2 cellular contexts compared by ENCODE assay signal in genomic region chr2:96694816-96695455, GRCh38.
TF ChIP-seq lines count a peak whose summit lies in the region.

No MANE protein-coding gene starts in this region.

TF ChIP-seq in SK-N-SH, 30 proteins besides CTCF, POLR2A, EP300 and RAD21 (continued from another document):
- TF ChIP-seq GATA2 (CRISPR knock-in tag; IDR thresholded peaks at IDR 0.05), result no peak
- TF ChIP-seq POLR2AphosphoS5 (IDR thresholded peaks at IDR 0.05; ENCODE audit: low read depth, low read length), result no peak
- no peak for TF ChIP-seq NRF1 (IDR thresholded peaks at IDR 0.05; ENCODE audit: low read depth, low read length)
- TF ChIP-seq NFIC (IDR thresholded peaks at IDR 0.05; ENCODE audit: borderline replicate concordance), result 0 out of 2 replicates have a peak, but pooled peaks have one; percentile 8
- no peak for TF ChIP-seq MAX (IDR thresholded peaks at IDR 0.05; ENCODE audit: low read depth)
- no peak for TF ChIP-seq SIN3A (IDR thresholded peaks at IDR 0.05; ENCODE audit: borderline replicate concordance, low read depth, low read length)
- TF ChIP-seq MEF2A (IDR thresholded peaks at IDR 0.05; ENCODE audit: borderline replicate concordance, low read depth), result no peak

TF ChIP-seq in SK-N-SH treated with all-trans-retinoic acid at 6 μM for 48 hours, 23 proteins besides CTCF, POLR2A, EP300 and RAD21:
- no peak for TF ChIP-seq RARB (CRISPR knock-in tag; IDR thresholded peaks at IDR 0.05)
